In genomic region chr14:55028066-55028465, GRCh38 we compare ENCODE assay signal across 8 cellular contexts. TPM values are rescaled to one million over a fixed set of nuclear protein-coding genes. Genes with fewer than 3 reads are reported as not detected.
DNase-seq lines count a peak whose midpoint lies in the region; ATAC-seq and TF ChIP-seq lines count a peak whose summit lies in the region.

No MANE protein-coding gene starts in this region.

- H3K4me3 ChIP-seq in DND-41 (ENCODE audit: low read depth in 1 of 2, low read length in 2 of 2) (peak overlapping the region; percentile 57 to 92), NB4 (ENCODE audit: low read depth, low read length) (peak overlapping the region; percentile 92), ectodermal cell (ENCODE audit: insufficient read depth, low read depth, low read length) (peak overlapping the region; percentile 70), neutrophil (ENCODE audit: low read depth in 1 of 2, low read length in 1 of 2) (peak overlapping the region; percentile 67 to 68)

- peak overlapping the region; percentile 93 for H3K27ac ChIP-seq in DND-41 (ENCODE audit: low read length)
- no peak overlapping the region for H3K27ac ChIP-seq in ectodermal cell (ENCODE audit: insufficient read depth, low read depth, low read length, poor library complexity, severe bottlenecking)
- peak overlapping the region; percentile 84 for H3K27ac ChIP-seq in neutrophil

- H3K36me3 ChIP-seq in DND-41 (ENCODE audit: insufficient read depth, low read length) = peaks cover 28% of the 10 kb centered on the region
- no peaks in the 10 kb centered on the region for H3K36me3 ChIP-seq in ectodermal cell (ENCODE audit: control insufficient read depth, insufficient read depth, low read length)
- no peaks in the 10 kb centered on the region for H3K36me3 ChIP-seq in neutrophil

- DNase-seq in DND-41 (no peak), NB4 (ENCODE audit: low read depth) (no peak), dedifferentiated amniotic fluid mesenchymal stem cell (ENCODE audit: extremely low spot score) (no peak), NCI-H1048 (lab: John Stamatoyannopoulos, UW) (no peak), AML-193 (lab: John Stamatoyannopoulos, UW) (no peak)

- H3K27me3 ChIP-seq in DND-41 (ENCODE audit: insufficient read depth, low read length, poor library complexity) (no peaks in the 10 kb centered on the region), ectodermal cell (ENCODE audit: control insufficient read depth, insufficient read depth, low read length, poor library complexity, severe bottlenecking) (no peaks in the 10 kb centered on the region), neutrophil (no peaks in the 10 kb centered on the region)

- peak overlapping the region; percentile 78 for H3K4me2 ChIP-seq in DND-41 (ENCODE audit: insufficient read depth, low read length)

- ATAC-seq in DND-41 (ENCODE audit: insufficient read depth, low read depth) = no peak
- ATAC-seq in GM21737 (IDR thresholded peaks at IDR 0.05; ENCODE audit: unreplicated experiment) = no peak

- no peak overlapping the region; the same call in 1 of the 2 replicates for H2AFZ ChIP-seq in DND-41 (ENCODE audit: low read depth, low read length)

- 2 to 4% methylated on average over 7 to 8 of the region's 8 CpGs for WGBS in ectodermal cell, 2 experiments

- H4K20me1 ChIP-seq in DND-41 (ENCODE audit: insufficient read depth, low read length) = peaks cover 19% of the 10 kb centered on the region; the same call in 1 of the 2 replicates

- TF ChIP-seq CTCF in DND-41 (IDR thresholded peaks at IDR 0.05; ENCODE audit: borderline replicate concordance, extremely low read depth, low read length, poor library complexity, severe bottlenecking) (no peak), NB4 (IDR thresholded peaks at IDR 0.05; ENCODE audit: low read depth, low read length) (no peak), neutrophil (IDR thresholded peaks at IDR 0.05) (no peak)

- H3K9ac ChIP-seq in DND-41 (ENCODE audit: low read depth, low read length) = peak overlapping the region; percentile 90

- no peak for TF ChIP-seq POLR2A in NB4 (IDR thresholded peaks at IDR 0.05; ENCODE audit: extremely low read depth, insufficient read length)

- peaks cover 94% of the 10 kb centered on the region for H3K79me2 ChIP-seq in DND-41 (ENCODE audit: insufficient read depth, low read length)

- H3K4me1 ChIP-seq in DND-41 (ENCODE audit: insufficient read depth, low read length) (peaks cover 55% of the 10 kb centered on the region), ectodermal cell (ENCODE audit: control insufficient read depth, insufficient read depth, low read length) (peaks cover 16% of the 10 kb centered on the region), neutrophil (ENCODE audit: control insufficient read depth in 1 of 2, insufficient read depth in 1 of 2, low read depth in 1 of 2, low read length in 1 of 2) (peaks cover 20 to 22% of the 10 kb centered on the region in 2 experiments)

- H3K9me3 ChIP-seq in DND-41 (ENCODE audit: insufficient read depth, low read length, severe bottlenecking) (no peaks in the 10 kb centered on the region), ectodermal cell (ENCODE audit: control insufficient read depth, low read length) (no peaks in the 10 kb centered on the region), neutrophil (no peaks in the 10 kb centered on the region)

RNA-seq across cellular contexts. Expression of gene SOCS4, which starts 1.0 kb away (rescaled TPM):
- 19.9 TPM for polyA plus RNA-seq in ectodermal cell (2013, experiment 1 of 4)
- polyA plus RNA-seq in ectodermal cell (2013, experiment 2 of 4) = 20.1 TPM
- 15.3 TPM for polyA plus RNA-seq in ectodermal cell (2013, experiment 3 of 4)
- 18.1 TPM for polyA plus RNA-seq in ectodermal cell (2013, experiment 4 of 4)

RNA-seq across cellular contexts. Expression of gene WDHD1, which starts 1.2 kb away (rescaled TPM):
- 50.5 TPM for polyA plus RNA-seq in ectodermal cell (2013, experiment 1 of 4)
- 48.2 TPM for polyA plus RNA-seq in ectodermal cell (2013, experiment 2 of 4)
- polyA plus RNA-seq in ectodermal cell (2013, experiment 3 of 4) = 36.9 TPM
- polyA plus RNA-seq in ectodermal cell (2013, experiment 4 of 4) = 40.0 TPM

RNA-seq across cellular contexts. Expression of gene MAPK1IP1L, which starts 23.4 kb away (rescaled TPM):
- 153 TPM for polyA plus RNA-seq in ectodermal cell (2013, experiment 1 of 4)
- 162 TPM for polyA plus RNA-seq in ectodermal cell (2013, experiment 2 of 4)
- 119 TPM for polyA plus RNA-seq in ectodermal cell (2013, experiment 3 of 4)
- 130 TPM for polyA plus RNA-seq in ectodermal cell (2013, experiment 4 of 4)
